ENCODE assay signal across 21 cellular contexts in the genomic region with DNA sequence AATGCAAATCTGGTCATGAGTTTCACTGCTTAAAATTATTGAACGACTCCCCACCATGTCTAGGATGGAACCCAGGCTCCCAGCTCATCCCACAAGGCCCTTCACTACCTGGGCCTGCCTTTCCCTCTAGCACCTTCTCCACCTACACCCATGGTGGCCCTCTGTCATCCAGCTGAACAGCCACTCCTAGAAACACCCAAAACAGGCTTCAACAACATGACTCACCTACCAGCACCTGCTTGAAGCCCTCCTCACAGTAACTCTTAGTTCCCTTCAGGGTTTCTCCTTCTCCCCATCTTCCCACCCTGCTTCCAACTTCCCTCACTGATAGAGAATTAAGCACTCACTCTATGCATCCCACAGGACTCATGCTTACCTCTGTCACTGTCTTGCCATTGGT. TPM values are rescaled to one million over a fixed set of nuclear protein-coding genes. Genes with fewer than 3 reads are reported as not detected.
DNase-seq lines count a peak whose midpoint lies in the region; ATAC-seq and TF ChIP-seq lines count a peak whose summit lies in the region.
"Had no signal": no experiment of that assay in that cellular context is flagged by ENCODE, and none has a peak within 500 bp of the region (broad histone marks: within the 10 kb centered on the region; RNA-seq: fewer than 3 reads in every experiment).

No MANE protein-coding gene starts in this region.

- no peaks in the 10 kb centered on the region for H3K4me1 Mint-ChIP-seq in activated naive CD8-positive, alpha-beta T cell treated with anti-CD3 and anti-CD28 coated beads, Interleukin-2, amount 50 U/mL, for 24 hours
- no peaks in the 10 kb centered on the region for H3K4me1 Mint-ChIP-seq in activated naive CD8-positive, alpha-beta T cell treated with anti-CD3 and anti-CD28 coated beads for 36 hours
- H3K4me1 Mint-ChIP-seq in neural crest cell (peaks cover 7% of the 10 kb centered on the region), type B pancreatic cell (ENCODE audit: unreplicated experiment) (peaks cover 8% of the 10 kb centered on the region), immature natural killer cell (no peaks in the 10 kb centered on the region)
- H3K4me1 Mint-ChIP-seq: CD14-positive monocyte had no signal

- intact Hi-C loops in spleen (cut with DNase I; ENCODE audit: low total_unique reads): no loop called here

- TF ChIP-seq CTCF in neural crest cell (conservative IDR thresholded peaks at IDR 0.05) (no peak), type B pancreatic cell (conservative IDR thresholded peaks at IDR 0.05) (no peak), spleen (IDR thresholded peaks at IDR 0.05 in 8 of 11, conservative IDR thresholded peaks at IDR 0.05 in 3 of 11) (no peak)

- peaks cover 58% of the 10 kb centered on the region for H3K27me3 Mint-ChIP-seq in activated naive CD8-positive, alpha-beta T cell treated with anti-CD3 and anti-CD28 coated beads, Interleukin-2, amount 50 U/mL, for 24 hours
- H3K27me3 Mint-ChIP-seq in activated naive CD8-positive, alpha-beta T cell treated with anti-CD3 and anti-CD28 coated beads for 36 hours: peaks cover 56% of the 10 kb centered on the region
- H3K27me3 Mint-ChIP-seq in neural crest cell (ENCODE audit: low read depth) (no peaks in the 10 kb centered on the region), type B pancreatic cell (no peaks in the 10 kb centered on the region), immature natural killer cell (ENCODE audit: low read depth in 3 of 3) (peaks cover 4 to 7% (median 4%) of the 10 kb centered on the region in 3 donors)

- H3K36me3 Mint-ChIP-seq in activated naive CD8-positive, alpha-beta T cell treated with anti-CD3 and anti-CD28 coated beads, Interleukin-2, amount 50 U/mL, for 24 hours (ENCODE audit: low read depth): no peaks in the 10 kb centered on the region
- H3K36me3 Mint-ChIP-seq in activated naive CD8-positive, alpha-beta T cell treated with anti-CD3 and anti-CD28 coated beads for 36 hours: no peaks in the 10 kb centered on the region
- no peaks in the 10 kb centered on the region for H3K36me3 Mint-ChIP-seq in neural crest cell (ENCODE audit: low read depth)
- H3K36me3 Mint-ChIP-seq in type B pancreatic cell: peaks cover 5% of the 10 kb centered on the region
- no peaks in the 10 kb centered on the region for H3K36me3 Mint-ChIP-seq in immature natural killer cell
- H3K36me3 Mint-ChIP-seq: CD14-positive monocyte; CD8-positive, alpha-beta T cell had no signal

- no peaks in the 10 kb centered on the region for H3K9me3 Mint-ChIP-seq in activated naive CD8-positive, alpha-beta T cell treated with anti-CD3 and anti-CD28 coated beads, Interleukin-2, amount 50 U/mL, for 24 hours
- no peaks in the 10 kb centered on the region for H3K9me3 Mint-ChIP-seq in activated naive CD8-positive, alpha-beta T cell treated with anti-CD3 and anti-CD28 coated beads for 36 hours
- peaks cover 2% of the 10 kb centered on the region for H3K9me3 Mint-ChIP-seq in neural crest cell
- no peaks in the 10 kb centered on the region for H3K9me3 Mint-ChIP-seq in type B pancreatic cell
- H3K9me3 Mint-ChIP-seq in immature natural killer cell: no peaks in the 10 kb centered on the region
- H3K9me3 Mint-ChIP-seq: CD8-positive, alpha-beta T cell had no signal

- no peak for DNase-seq in activated naive CD8-positive, alpha-beta T cell treated with anti-CD3 and anti-CD28 coated beads, Interleukin-2, amount 50 U/mL, for 24 hours
- no peak for DNase-seq in activated naive CD8-positive, alpha-beta T cell treated with anti-CD3 and anti-CD28 coated beads for 36 hours
- DNase-seq in neural crest cell (ENCODE audit: low read depth, low spot score): no peak
- no peak for DNase-seq in type B pancreatic cell (ENCODE audit: extremely low spot score, unreplicated experiment)
- DNase-seq in spleen: no peak
- no peak for DNase-seq in immature natural killer cell
- DNase-seq: AML-193; Calu3; CD8-positive, alpha-beta T cell; DMS79 treated with DMSO at 0.1 percent for 48 hours; GF-D8; GOT3 had no signal

- H3K36me3 ChIP-seq in spleen: no peaks in the 10 kb centered on the region
- H3K36me3 ChIP-seq: HAP-1 had no signal

- H3K4me1 ChIP-seq in spleen: no peaks in the 10 kb centered on the region
- H3K4me1 ChIP-seq: HAP-1 had no signal

- no peak overlapping the region for H3K4me3 Mint-ChIP-seq in activated naive CD8-positive, alpha-beta T cell treated with anti-CD3 and anti-CD28 coated beads, Interleukin-2, amount 50 U/mL, for 24 hours
- no peak overlapping the region for H3K4me3 Mint-ChIP-seq in activated naive CD8-positive, alpha-beta T cell treated with anti-CD3 and anti-CD28 coated beads for 36 hours
- H3K4me3 Mint-ChIP-seq in neural crest cell (no peak overlapping the region), type B pancreatic cell (peak overlapping the region; percentile 68), immature natural killer cell (no peak overlapping the region)
- H3K4me3 Mint-ChIP-seq: CD14-positive monocyte; CD8-positive, alpha-beta T cell had no signal

- peak overlapping the region; percentile 45 for H3K27ac Mint-ChIP-seq in activated naive CD8-positive, alpha-beta T cell treated with anti-CD3 and anti-CD28 coated beads, Interleukin-2, amount 50 U/mL, for 24 hours
- no peak overlapping the region for H3K27ac Mint-ChIP-seq in activated naive CD8-positive, alpha-beta T cell treated with anti-CD3 and anti-CD28 coated beads for 36 hours
- peak overlapping the region; percentile 52 for H3K27ac Mint-ChIP-seq in neural crest cell (ENCODE audit: unreplicated experiment)
- peak overlapping the region; percentile 80 for H3K27ac Mint-ChIP-seq in type B pancreatic cell
- H3K27ac Mint-ChIP-seq in immature natural killer cell: no peak overlapping the region
- H3K27ac Mint-ChIP-seq: CD14-positive monocyte; CD8-positive, alpha-beta T cell had no signal

- H3K9me3 ChIP-seq in spleen: no peaks in the 10 kb centered on the region
- H3K9me3 ChIP-seq: A549, HAP-1 had no signal

- H3K27ac ChIP-seq in spleen: no peak overlapping the region
- H3K27ac ChIP-seq: 22Rv1, A549, HL-60 had no signal

- TF ChIP-seq POLR2A in spleen (IDR thresholded peaks at IDR 0.05): no peak

- no peak overlapping the region for H3K4me3 ChIP-seq in spleen
- H3K4me3 ChIP-seq: A549, HAP-1 had no signal

- WGBS in spleen, 5 donors: 53 to 82% (median 67%) methylated on average over 1 of the region's 1 CpG

- ATAC-seq in activated naive CD8-positive, alpha-beta T cell treated with anti-CD3 and anti-CD28 coated beads, Interleukin-2, amount 50 U/mL, for 24 hours: no peak
- ATAC-seq in esophagus mucosa (peak; percentile 74), HG03108 (IDR thresholded peaks at IDR 0.05; ENCODE audit: unreplicated experiment) (no peak)
- ATAC-seq: CD8-positive, alpha-beta T cell had no signal

- H3K27me3 ChIP-seq in spleen (replicated peaks in 1 of 7): peaks cover 0 to 8% (median 0%) of the 10 kb centered on the region in 7 donors

RNA-seq across cellular contexts. Expression of gene IGFL2, which starts 6.6 kb away (rescaled TPM):
- total RNA-seq in activated naive CD8-positive, alpha-beta T cell treated with anti-CD3 and anti-CD28 coated beads for 36 hours: not detected
- total RNA-seq in esophagus mucosa (2.3 TPM), neural crest cell (not detected in 2 replicates), type B pancreatic cell (ENCODE audit: low replicate concordance) (104 and 441 TPM in 2 replicates), spleen (not detected)
- polyA plus RNA-seq in spleen (not detected), immature natural killer cell (not detected)
- total RNA-seq: Calu3; CD8-positive, alpha-beta T cell; HT1080 had no signal
- polyA plus RNA-seq: BJ, CD14-positive monocyte had no signal

RNA-seq across cellular contexts. Expression of gene IGFL3, which starts 16.9 kb away (rescaled TPM):
- not detected for total RNA-seq in activated naive CD8-positive, alpha-beta T cell treated with anti-CD3 and anti-CD28 coated beads for 36 hours
- not detected for total RNA-seq in esophagus mucosa
- not detected in 2 replicates for total RNA-seq in neural crest cell
- total RNA-seq in type B pancreatic cell (ENCODE audit: low replicate concordance): not detected in 2 replicates
- not detected for total RNA-seq in spleen
- not detected for polyA plus RNA-seq in spleen
- not detected for polyA plus RNA-seq in immature natural killer cell
- total RNA-seq: Calu3; CD8-positive, alpha-beta T cell had no signal
- polyA plus RNA-seq: BJ, CD14-positive monocyte had no signal

Comparison
In these comparisons a context has a peak if more than half of its experiments do, and no peak if none do; other contexts are left out.
1. H3K27ac Mint-ChIP-seq: peak in activated naive CD8-positive, alpha-beta T cell treated with anti-CD3 and anti-CD28 coated beads, Interleukin-2, amount 50 U/mL, for 24 hours (single experiment), neural crest cell (single experiment) and type B pancreatic cell (single experiment); none in activated naive CD8-positive, alpha-beta T cell treated with anti-CD3 and anti-CD28 coated beads for 36 hours (single experiment) and immature natural killer cell (0 of 6).
2. RNA of gene IGFL2, which starts 6.6 kb away (total RNA-seq): 104 to 441 TPM in type B pancreatic cell; 2.3 TPM in esophagus mucosa (single experiment), not detected in activated naive CD8-positive, alpha-beta T cell treated with anti-CD3 and anti-CD28 coated beads for 36 hours, not detected in neural crest cell and not detected in spleen; every median in the first group is over 10 times any median in the second.